Comparison of ENCODE assay signal across 14 cellular contexts in genomic region chr11:45087301-45087700, GRCh38. TPM values are rescaled to one million over a fixed set of nuclear protein-coding genes. Genes with fewer than 3 reads are reported as not detected.
A peak's percentile ranks its signal among the peaks of the same experiment; 100 is the strongest.
DNase-seq lines count a peak whose midpoint lies in the region; ATAC-seq, FAIRE-seq and TF ChIP-seq lines count a peak whose summit lies in the region.
"Had no signal": no experiment of that assay in that cellular context is flagged by ENCODE, and none has a peak within 500 bp of the region (broad histone marks: within the 10 kb centered on the region; RNA-seq: fewer than 3 reads in every experiment).

No MANE protein-coding gene starts in this region.

- no peaks in the 10 kb centered on the region for H4K20me1 ChIP-seq in OCI-LY7 (ENCODE audit: insufficient read depth, low read length)

- no peaks in the 10 kb centered on the region for H3K36me3 ChIP-seq in OCI-LY7 (ENCODE audit: insufficient read depth, low read length)
- H3K36me3 ChIP-seq: HAP-1 had no signal

- H3K4me3 Mint-ChIP-seq in activated naive CD8-positive, alpha-beta T cell treated with anti-CD3 and anti-CD28 coated beads, Interleukin-2, amount 10 ng/mL, durations not matched to agents 7 days and 5 days, result no peak overlapping the region
- H3K4me3 Mint-ChIP-seq in activated naive CD8-positive, alpha-beta T cell treated with anti-CD3 and anti-CD28 coated beads, Interleukin-2, amount 50 U/mL, for 24 hours, result no peak overlapping the region
- H3K4me3 Mint-ChIP-seq in type B pancreatic cell (no peak overlapping the region), endothelial cell (ENCODE audit: unreplicated experiment) (no peak overlapping the region)
- no peak overlapping the region for H3K4me3 Mint-ChIP-seq in activated naive CD4-positive, alpha-beta T cell treated with anti-CD3 and anti-CD28 coated beads, Interleukin-2, amount 10 ng/mL, durations not matched to agents 7 days and 5 days
- H3K4me3 Mint-ChIP-seq: activated CD8-positive, alpha-beta T cell treated with anti-CD3 and anti-CD28 coated beads, Interleukin-2, amount 10 ng/mL, durations not matched to agents 7 days and 5 days; activated naive CD4-positive, alpha-beta T cell treated with anti-CD3 and anti-CD28 coated beads for 36 hours; T-helper 2 cell treated with Interferon-gamma antibody and Interleukin-4, amounts not matched to agents 5 μg/mL and 100 μg/mL, for 36 hours had no signal

- no peaks in the 10 kb centered on the region for H3K79me2 ChIP-seq in OCI-LY7 (ENCODE audit: insufficient read depth, low read depth, low read length)

- CTCF ChIA-PET in OCI-LY7 (lab: Charles Lee; ENCODE audit: unreplicated experiment), result interaction anchor here (0.5 kb wide), 1 partner anchor 151 kb away, joined by 4 read pairs; no protein-coding TSS in a partner anchor
- CTCF ChIA-PET in activated naive CD4-positive, alpha-beta T cell treated with anti-CD3 and anti-CD28 coated beads, Interleukin-2, amount 10 ng/mL, durations not matched to agents 7 days and 5 days (lab: Charles Lee), result no interaction called here

- POLR2A ChIA-PET in activated naive CD8-positive, alpha-beta T cell treated with anti-CD3 and anti-CD28 coated beads, Interleukin-2, amount 10 ng/mL, durations not matched to agents 7 days and 5 days (lab: Charles Lee), result no interaction called here
- POLR2A ChIA-PET in OCI-LY7 (lab: Charles Lee), result interaction anchor here (0.6 to 1.1 kb wide), 2 partner anchors 15 to 546 kb away, joined by 3 read pairs; no protein-coding TSS in a partner anchor

- BruUV-seq in OCI-LY7 (replicated peaks; lab: Mats Ljungman, UMichigan), result no TSS peak

- no peak for TF ChIP-seq CTCF in OCI-LY7 (conservative IDR thresholded peaks at IDR 0.05; ENCODE audit: low read length)
- no peak for TF ChIP-seq CTCF in fibroblast of pulmonary artery (IDR thresholded peaks at IDR 0.05; ENCODE audit: low read length, missing control alignments)
- no peak for TF ChIP-seq CTCF in type B pancreatic cell (conservative IDR thresholded peaks at IDR 0.05)
- no peak for TF ChIP-seq CTCF in endothelial cell (IDR thresholded peaks at IDR 0.05; ENCODE audit: unreplicated experiment)

- H3K4me1 Mint-ChIP-seq in activated naive CD8-positive, alpha-beta T cell treated with anti-CD3 and anti-CD28 coated beads, Interleukin-2, amount 10 ng/mL, durations not matched to agents 7 days and 5 days, result peaks cover 21% of the 10 kb centered on the region
- H3K4me1 Mint-ChIP-seq in activated naive CD8-positive, alpha-beta T cell treated with anti-CD3 and anti-CD28 coated beads, Interleukin-2, amount 50 U/mL, for 24 hours, result peaks cover 21% of the 10 kb centered on the region
- H3K4me1 Mint-ChIP-seq in type B pancreatic cell (ENCODE audit: unreplicated experiment), result peaks cover 33% of the 10 kb centered on the region
- H3K4me1 Mint-ChIP-seq in endothelial cell (ENCODE audit: unreplicated experiment), result peaks cover 28% of the 10 kb centered on the region
- H3K4me1 Mint-ChIP-seq in activated naive CD4-positive, alpha-beta T cell treated with anti-CD3 and anti-CD28 coated beads, Interleukin-2, amount 10 ng/mL, durations not matched to agents 7 days and 5 days, result peaks cover 3% of the 10 kb centered on the region

- no peaks in the 10 kb centered on the region for H3K9me2 ChIP-seq in OCI-LY7 (ENCODE audit: insufficient read depth, low read length)

- no peaks in the 10 kb centered on the region for H3K9me3 Mint-ChIP-seq in activated naive CD8-positive, alpha-beta T cell treated with anti-CD3 and anti-CD28 coated beads, Interleukin-2, amount 10 ng/mL, durations not matched to agents 7 days and 5 days
- peaks cover 4% of the 10 kb centered on the region for H3K9me3 Mint-ChIP-seq in activated naive CD8-positive, alpha-beta T cell treated with anti-CD3 and anti-CD28 coated beads, Interleukin-2, amount 50 U/mL, for 24 hours
- H3K9me3 Mint-ChIP-seq in type B pancreatic cell (no peaks in the 10 kb centered on the region), endothelial cell (ENCODE audit: unreplicated experiment) (no peaks in the 10 kb centered on the region)
- no peaks in the 10 kb centered on the region for H3K9me3 Mint-ChIP-seq in activated naive CD4-positive, alpha-beta T cell treated with anti-CD3 and anti-CD28 coated beads, Interleukin-2, amount 10 ng/mL, durations not matched to agents 7 days and 5 days
- H3K9me3 Mint-ChIP-seq: T-helper 2 cell treated with Interferon-gamma antibody and Interleukin-4, amounts not matched to agents 5 μg/mL and 100 μg/mL, for 36 hours had no signal

- H3K4me2 ChIP-seq in OCI-LY7 (ENCODE audit: low read length), result peak overlapping the region; percentile 36; the same call in 1 of the 2 replicates

- H2AFZ ChIP-seq in OCI-LY7 (ENCODE audit: low read length), result no peak overlapping the region

- FAIRE-seq in frontal cortex (lab: Jason Lieb, UNC), result no peak

- H3K36me3 Mint-ChIP-seq in activated naive CD8-positive, alpha-beta T cell treated with anti-CD3 and anti-CD28 coated beads, Interleukin-2, amount 10 ng/mL, durations not matched to agents 7 days and 5 days, result no peaks in the 10 kb centered on the region
- H3K36me3 Mint-ChIP-seq in activated naive CD8-positive, alpha-beta T cell treated with anti-CD3 and anti-CD28 coated beads, Interleukin-2, amount 50 U/mL, for 24 hours (ENCODE audit: low read depth), result peaks cover 2% of the 10 kb centered on the region
- H3K36me3 Mint-ChIP-seq in type B pancreatic cell (no peaks in the 10 kb centered on the region), endothelial cell (ENCODE audit: low read depth, unreplicated experiment) (peaks cover 5% of the 10 kb centered on the region)
- H3K36me3 Mint-ChIP-seq in activated naive CD4-positive, alpha-beta T cell treated with anti-CD3 and anti-CD28 coated beads, Interleukin-2, amount 10 ng/mL, durations not matched to agents 7 days and 5 days, result no peaks in the 10 kb centered on the region

- peaks cover 7% of the 10 kb centered on the region for H3K27me3 Mint-ChIP-seq in activated naive CD8-positive, alpha-beta T cell treated with anti-CD3 and anti-CD28 coated beads, Interleukin-2, amount 10 ng/mL, durations not matched to agents 7 days and 5 days
- peaks cover 3% of the 10 kb centered on the region for H3K27me3 Mint-ChIP-seq in activated naive CD8-positive, alpha-beta T cell treated with anti-CD3 and anti-CD28 coated beads, Interleukin-2, amount 50 U/mL, for 24 hours
- H3K27me3 Mint-ChIP-seq in type B pancreatic cell, result peaks cover 11% of the 10 kb centered on the region
- peaks cover 6% of the 10 kb centered on the region for H3K27me3 Mint-ChIP-seq in endothelial cell (ENCODE audit: unreplicated experiment)
- H3K27me3 Mint-ChIP-seq in activated naive CD4-positive, alpha-beta T cell treated with anti-CD3 and anti-CD28 coated beads, Interleukin-2, amount 10 ng/mL, durations not matched to agents 7 days and 5 days, result peaks cover 16% of the 10 kb centered on the region

- no peak for DNase-seq in activated naive CD8-positive, alpha-beta T cell treated with anti-CD3 and anti-CD28 coated beads, Interleukin-2, amount 10 ng/mL, durations not matched to agents 7 days and 5 days
- no peak for DNase-seq in activated naive CD8-positive, alpha-beta T cell treated with anti-CD3 and anti-CD28 coated beads, Interleukin-2, amount 50 U/mL, for 24 hours
- peak; percentile 29 for DNase-seq in OCI-LY7 (ENCODE audit: low spot score)
- DNase-seq in fibroblast of pulmonary artery (ENCODE audit: low read depth), result peak; percentile 13
- DNase-seq in type B pancreatic cell (ENCODE audit: extremely low spot score, unreplicated experiment), result no peak
- no peak for DNase-seq in endothelial cell (ENCODE audit: low spot score)
- no peak for DNase-seq in frontal cortex (ENCODE audit: low spot score in 2 of 2)
- DNase-seq in activated naive CD4-positive, alpha-beta T cell treated with anti-CD3 and anti-CD28 coated beads, Interleukin-2, amount 10 ng/mL, durations not matched to agents 7 days and 5 days, result no peak
- DNase-seq: activated CD8-positive, alpha-beta T cell treated with anti-CD3 and anti-CD28 coated beads, Interleukin-2, amount 10 ng/mL, durations not matched to agents 7 days and 5 days; activated naive CD4-positive, alpha-beta T cell treated with anti-CD3 and anti-CD28 coated beads for 36 hours; occipital lobe; PC-3 had no signal

- intact Hi-C loops in OCI-LY7 (cut with micrococcal nuclease; ENCODE audit: unreplicated experiment), result loop anchor here (10.0 kb wide), 1 partner anchor 522 kb away; the partner anchor contains the start of gene CD82

- no peaks in the 10 kb centered on the region for H3K9me3 ChIP-seq in OCI-LY7 (ENCODE audit: low read length)
- H3K9me3 ChIP-seq: HAP-1 had no signal

- no peak overlapping the region for H3K4me3 ChIP-seq in OCI-LY7 (ENCODE audit: low read depth, low read length, poor library complexity, severe bottlenecking)
- no peak overlapping the region for H3K4me3 ChIP-seq in fibroblast of pulmonary artery (replicated peaks; ENCODE audit: low read depth, low read length)
- H3K4me3 ChIP-seq: HAP-1 had no signal

- H3K27ac ChIP-seq in OCI-LY7 (ENCODE audit: low read depth, low read length, poor library complexity, severe bottlenecking), result no peak overlapping the region

- peak overlapping the region; percentile 23 for H3K27ac Mint-ChIP-seq in activated naive CD8-positive, alpha-beta T cell treated with anti-CD3 and anti-CD28 coated beads, Interleukin-2, amount 10 ng/mL, durations not matched to agents 7 days and 5 days
- no peak overlapping the region for H3K27ac Mint-ChIP-seq in activated naive CD8-positive, alpha-beta T cell treated with anti-CD3 and anti-CD28 coated beads, Interleukin-2, amount 50 U/mL, for 24 hours
- H3K27ac Mint-ChIP-seq in type B pancreatic cell (peak overlapping the region; percentile 4), endothelial cell (ENCODE audit: unreplicated experiment) (no peak overlapping the region)
- no peak overlapping the region for H3K27ac Mint-ChIP-seq in activated naive CD4-positive, alpha-beta T cell treated with anti-CD3 and anti-CD28 coated beads, Interleukin-2, amount 10 ng/mL, durations not matched to agents 7 days and 5 days
- H3K27ac Mint-ChIP-seq: activated CD8-positive, alpha-beta T cell treated with anti-CD3 and anti-CD28 coated beads, Interleukin-2, amount 10 ng/mL, durations not matched to agents 7 days and 5 days; activated naive CD4-positive, alpha-beta T cell treated with anti-CD3 and anti-CD28 coated beads for 36 hours; T-helper 2 cell treated with Interferon-gamma antibody and Interleukin-4, amounts not matched to agents 5 μg/mL and 100 μg/mL, for 36 hours had no signal

- no peak for ATAC-seq in activated naive CD8-positive, alpha-beta T cell treated with anti-CD3 and anti-CD28 coated beads, Interleukin-2, amount 10 ng/mL, durations not matched to agents 7 days and 5 days (ENCODE audit: low read depth)
- no peak for ATAC-seq in activated naive CD8-positive, alpha-beta T cell treated with anti-CD3 and anti-CD28 coated beads, Interleukin-2, amount 50 U/mL, for 24 hours
- ATAC-seq: activated CD8-positive, alpha-beta T cell treated with anti-CD3 and anti-CD28 coated beads, Interleukin-2, amount 10 ng/mL, durations not matched to agents 7 days and 5 days; PC-3 had no signal

- peaks cover 45% of the 10 kb centered on the region for H3K4me1 ChIP-seq in OCI-LY7 (ENCODE audit: insufficient read depth, low read length, poor library complexity, severe bottlenecking)
- H3K4me1 ChIP-seq: HAP-1 had no signal

RNA-seq across cellular contexts. Expression of gene PRDM11, which starts 59.1 kb away (rescaled TPM):
- total RNA-seq in activated naive CD8-positive, alpha-beta T cell treated with anti-CD3 and anti-CD28 coated beads, Interleukin-2, amount 10 ng/mL, durations not matched to agents 7 days and 5 days, result 1 to 10 TPM; 6.5 to 7.3 TPM
- total RNA-seq in OCI-LY7 (2014; rRNA removed; shearing (Covaris generic)), result 2.2 and 4.5 TPM in 2 replicates
- total RNA-seq in OCI-LY7 (2022), result 8.4 and 8.9 TPM in 2 replicates
- total RNA-seq in type B pancreatic cell (ENCODE audit: low replicate concordance), result 13.6 and 24.0 TPM in 2 replicates
- total RNA-seq in endothelial cell (ENCODE audit: unreplicated experiment), result 16.0 TPM
- total RNA-seq in frontal cortex, result 6.9 TPM

Comparison
In these comparisons a context has a peak if more than half of its experiments do, and no peak if none do; other contexts are left out.
1. H3K27ac Mint-ChIP-seq: peak in activated naive CD8-positive, alpha-beta T cell treated with anti-CD3 and anti-CD28 coated beads, Interleukin-2, amount 10 ng/mL, durations not matched to agents 7 days and 5 days (single experiment) and type B pancreatic cell (single experiment); none in activated naive CD8-positive, alpha-beta T cell treated with anti-CD3 and anti-CD28 coated beads, Interleukin-2, amount 50 U/mL, for 24 hours (single experiment), endothelial cell (single experiment) and activated naive CD4-positive, alpha-beta T cell treated with anti-CD3 and anti-CD28 coated beads, Interleukin-2, amount 10 ng/mL, durations not matched to agents 7 days and 5 days (single experiment).
2. DNase-seq: peak in OCI-LY7 (single experiment) and fibroblast of pulmonary artery (single experiment); none in activated naive CD8-positive, alpha-beta T cell treated with anti-CD3 and anti-CD28 coated beads, Interleukin-2, amount 10 ng/mL, durations not matched to agents 7 days and 5 days (single experiment), activated naive CD8-positive, alpha-beta T cell treated with anti-CD3 and anti-CD28 coated beads, Interleukin-2, amount 50 U/mL, for 24 hours (single experiment), type B pancreatic cell (single experiment), endothelial cell (single experiment), frontal cortex (0 of 2) and activated naive CD4-positive, alpha-beta T cell treated with anti-CD3 and anti-CD28 coated beads, Interleukin-2, amount 10 ng/mL, durations not matched to agents 7 days and 5 days (single experiment).